Comparison of ENCODE assay signal across 9 cellular contexts in genomic region chr2:86035883-86036789, GRCh38.
DNase-seq lines count a peak whose midpoint lies in the region; ATAC-seq, FAIRE-seq and TF ChIP-seq lines count a peak whose summit lies in the region.
"Had no signal": no experiment of that assay in that cellular context is flagged by ENCODE, and none has a peak within 500 bp of the region (broad histone marks: within the 10 kb centered on the region; RNA-seq: fewer than 3 reads in every experiment).

No MANE protein-coding gene starts in this region.

- peak in 1 of 2 experiments; percentile 15; a peak in 2 of 5 replicates for TF ChIP-seq RAD21 in A549 (conservative IDR thresholded peaks at IDR 0.05 in 1 of 2, IDR thresholded peaks at IDR 0.05 in 1 of 2)

- peaks cover 77% of the 10 kb centered on the region for H3K4me1 Mint-ChIP-seq in stimulated activated effector memory CD8-positive, alpha-beta T cell treated with anti-CD3 and anti-CD28 coated beads, Interleukin-12 subunit alpha, Interleukin-12 subunit beta, amount 100 ng/mL, for 72 hours

- POLR2A ChIA-PET in A549 (lab: Yijun Ruan, JAX) = interaction anchor here (0.8 kb wide), 1 partner anchor 13 kb away, joined by 3 read pairs; no protein-coding TSS in a partner anchor

- TF ChIP-seq CTCF in A549 (IDR thresholded peaks at IDR 0.05) = no peak

- no peaks in the 10 kb centered on the region for H3K9me3 ChIP-seq in A549
- no peaks in the 10 kb centered on the region for H3K9me3 ChIP-seq in effector memory CD4-positive, alpha-beta T cell (ENCODE audit: control insufficient read depth, low read length)

- CTCF ChIA-PET in A549 (lab: Yijun Ruan, JAX) = interaction anchor here (0.6 to 6.9 kb wide), 13 partner anchors 9 to 395 kb away, joined by 3 to 57 read pairs (median 3); partner anchors contain the start of gene ST3GAL5

- H3K36me3 ChIP-seq in effector memory CD4-positive, alpha-beta T cell (ENCODE audit: control insufficient read depth, insufficient read depth, low read length) = peaks cover 22% of the 10 kb centered on the region

- DNase-seq in A549 (ENCODE audit: low read depth in 1 of 2, low spot score in 1 of 2) (no peak), NCI-H2171 treated with DMSO at 0.1 percent for 48 hours (lab: John Stamatoyannopoulos, UW) (peak; percentile 100), midbrain (lab: John Stamatoyannopoulos, UW) (peak; percentile 77)
- peak; percentile 74 for DNase-seq in activated CD4-positive, alpha-beta T cell treated with anti-CD3 and anti-CD28 coated beads, Interleukin-2, amount 50 U/mL, for 1 hour
- DNase-seq in effector memory CD4-positive, alpha-beta T cell = peak; percentile 55 to 67 (median 60)
- peak; percentile 26 to 76 for DNase-seq in stimulated activated effector memory CD8-positive, alpha-beta T cell treated with anti-CD3 and anti-CD28 coated beads, Interleukin-12 subunit alpha, Interleukin-12 subunit beta, amount 100 ng/mL, for 72 hours (ENCODE audit: low spot score in 2 of 2)

- no peaks in the 10 kb centered on the region for H3K27me3 ChIP-seq in effector memory CD4-positive, alpha-beta T cell (replicated peaks; ENCODE audit: control insufficient read depth, insufficient read depth, low read length, poor library complexity, severe bottlenecking)

- H3K4me2 ChIP-seq in A549 = no peak overlapping the region

- no peak for TF ChIP-seq EP300 in A549 (IDR thresholded peaks at IDR 0.05)

- H3K36me3 Mint-ChIP-seq in stimulated activated effector memory CD8-positive, alpha-beta T cell treated with anti-CD3 and anti-CD28 coated beads, Interleukin-12 subunit alpha, Interleukin-12 subunit beta, amount 100 ng/mL, for 72 hours = peaks cover 92% of the 10 kb centered on the region

- FAIRE-seq in A549 (lab: Jason Lieb, UNC) = no peak
- FAIRE-seq: G401.6 had no signal

- peak overlapping the region; percentile 96 for H3K27ac Mint-ChIP-seq in stimulated activated effector memory CD8-positive, alpha-beta T cell treated with anti-CD3 and anti-CD28 coated beads, Interleukin-12 subunit alpha, Interleukin-12 subunit beta, amount 100 ng/mL, for 72 hours

- peak overlapping the region; percentile 74 for H3K4me3 Mint-ChIP-seq in stimulated activated effector memory CD8-positive, alpha-beta T cell treated with anti-CD3 and anti-CD28 coated beads, Interleukin-12 subunit alpha, Interleukin-12 subunit beta, amount 100 ng/mL, for 72 hours

- ATAC-seq in A549 = peak; percentile 58 to 66; a peak in 4 of 6 replicates
- ATAC-seq in GM18517 (IDR thresholded peaks at IDR 0.05; ENCODE audit: unreplicated experiment) = peak; percentile 79
- peak; percentile 68 for ATAC-seq in HG03039 (IDR thresholded peaks at IDR 0.05; ENCODE audit: unreplicated experiment)
- ATAC-seq in stimulated activated effector memory CD8-positive, alpha-beta T cell treated with anti-CD3 and anti-CD28 coated beads, Interleukin-12 subunit alpha, Interleukin-12 subunit beta, amount 100 ng/mL, for 72 hours = peak; percentile 68

- H3K4me3 ChIP-seq in A549 = no peak overlapping the region
- peak overlapping the region; percentile 31 for H3K4me3 ChIP-seq in effector memory CD4-positive, alpha-beta T cell (ENCODE audit: insufficient read depth, low read depth, low read length, poor library complexity, severe bottlenecking)

- no peaks in the 10 kb centered on the region for H3K9me3 Mint-ChIP-seq in stimulated activated effector memory CD8-positive, alpha-beta T cell treated with anti-CD3 and anti-CD28 coated beads, Interleukin-12 subunit alpha, Interleukin-12 subunit beta, amount 100 ng/mL, for 72 hours

- 88% methylated on average over 12 of the region's 12 CpGs for WGBS in A549 (ENCODE audit: missing lambda C conversion rate)

- H3K4me1 ChIP-seq in A549 = peaks cover 15% of the 10 kb centered on the region; the same call in 2 of the 3 replicates
- peaks cover 69% of the 10 kb centered on the region for H3K4me1 ChIP-seq in effector memory CD4-positive, alpha-beta T cell (ENCODE audit: control insufficient read depth, insufficient read depth, low read length, poor library complexity, severe bottlenecking)

- H3K27ac ChIP-seq in A549 = peak overlapping the region; percentile 28 to 64; a peak in 4 of 6 replicates
- peak overlapping the region; percentile 93 for H3K27ac ChIP-seq in effector memory CD4-positive, alpha-beta T cell (ENCODE audit: insufficient read depth, low read length, poor library complexity, severe bottlenecking)

- TF ChIP-seq POLR2A in A549 (IDR thresholded peaks at IDR 0.05; ENCODE audit: low read length) = no peak

TF ChIP-seq in A549, 52 proteins besides CTCF, POLR2A, EP300 and RAD21:
- no peak for TF ChIP-seq PHF8 (IDR thresholded peaks at IDR 0.05; ENCODE audit: borderline replicate concordance, low read depth)
- no peak for TF ChIP-seq HES2 (IDR thresholded peaks at IDR 0.05)
- no peak for TF ChIP-seq BHLHE40 (IDR thresholded peaks at IDR 0.05; ENCODE audit: low read depth, low read length)
- no peak for TF ChIP-seq PBX3 (IDR thresholded peaks at IDR 0.05)
- no peak for TF ChIP-seq SMC3 (IDR thresholded peaks at IDR 0.05)
- no peak for TF ChIP-seq SREBF2 (IDR thresholded peaks at IDR 0.05)
- TF ChIP-seq CBX8 (IDR thresholded peaks at IDR 0.05) = no peak
- no peak for TF ChIP-seq RARB (CRISPR knock-in tag; IDR thresholded peaks at IDR 0.05)
- TF ChIP-seq FOXS1 (CRISPR knock-in tag; IDR thresholded peaks at IDR 0.05) = no peak
- no peak for TF ChIP-seq KDM1A (IDR thresholded peaks at IDR 0.05; ENCODE audit: low read depth)
- TF ChIP-seq ZNF302 (CRISPR knock-in tag; IDR thresholded peaks at IDR 0.05) = no peak
- TF ChIP-seq NPAS2 (CRISPR knock-in tag; IDR thresholded peaks at IDR 0.05; ENCODE audit: borderline replicate concordance) = no peak
- TF ChIP-seq NR3C1 (IDR thresholded peaks at IDR 0.05) = no peak

Comparison
In these comparisons a context has a peak if more than half of its experiments do, and no peak if none do; other contexts are left out.
1. DNase-seq: peak in NCI-H2171 treated with DMSO at 0.1 percent for 48 hours (single experiment), activated CD4-positive, alpha-beta T cell treated with anti-CD3 and anti-CD28 coated beads, Interleukin-2, amount 50 U/mL, for 1 hour (single experiment), effector memory CD4-positive, alpha-beta T cell (3 of 3), midbrain (single experiment) and stimulated activated effector memory CD8-positive, alpha-beta T cell treated with anti-CD3 and anti-CD28 coated beads, Interleukin-12 subunit alpha, Interleukin-12 subunit beta, amount 100 ng/mL, for 72 hours (2 of 2); none in A549 (0 of 2).
2. Peak in every context shown above with its lines, with median percentiles within 50 percentile points of each other: ATAC-seq.